28 cellular contexts compared by ENCODE assay signal in the genomic region with DNA sequence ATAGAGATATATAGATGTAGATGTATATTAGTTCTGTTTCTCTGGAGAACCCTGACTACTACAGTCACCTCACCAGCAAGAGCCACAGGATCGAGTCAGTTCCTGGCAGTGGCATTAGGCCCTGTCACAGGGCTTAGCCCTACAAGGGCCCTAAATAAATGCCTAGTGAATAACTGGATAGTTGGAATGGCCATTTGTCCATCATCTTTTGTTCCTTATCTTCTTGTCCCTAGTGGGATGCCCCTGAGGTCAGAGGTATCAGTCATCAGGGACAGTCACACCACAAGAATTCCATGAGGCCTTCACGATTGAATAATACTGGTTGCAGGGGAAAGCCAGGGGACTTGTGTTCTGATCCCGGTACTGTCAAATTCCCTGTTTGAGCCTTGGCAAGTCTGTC.
"Had no signal": no experiment of that assay in that cellular context is flagged by ENCODE, and none has a peak within 500 bp of the region (broad histone marks: within the 10 kb centered on the region; RNA-seq: fewer than 3 reads in every experiment).

No MANE protein-coding gene starts in this region.

- H3K4me3 ChIP-seq: adrenal gland, K562, MG63, SJSA1 had no signal

- DNase-seq: activated CD4-positive, alpha-beta T cell treated with anti-CD3 and anti-CD28 coated beads for 36 hours; activated CD4-positive, alpha-beta T cell treated with anti-CD3 and anti-CD28 coated beads, Interleukin-2, amount 10 ng/mL, durations not matched to agents 7 days and 5 days; activated CD4-positive, alpha-beta T cell treated with anti-CD3 and anti-CD28 coated beads, Interleukin-2, amount 50 U/mL, for 48 hours; activated CD8-positive, alpha-beta T cell treated with anti-CD3 and anti-CD28 coated beads, Interleukin-2, amount 10 ng/mL, durations not matched to agents 7 days and 5 days; activated gamma-delta T cell treated with Interleukin-2 at 50 U/mL for 16 hours; activated naive CD4-positive, alpha-beta T cell treated with anti-CD3 and anti-CD28 coated beads for 36 hours; activated T-cell treated with anti-CD3 and anti-CD28 coated beads, Interleukin-2, amount 50 U/mL, for 24 hours; adrenal gland; MG63; NCI-H1048; NCI-H1105 treated with DMSO at 0.1 percent for 48 hours; NCI-H1436; NCI-H1694; NCI-H1930; NCI-H2081 treated with DMSO at 0.1 percent for 48 hours; NCI-H226; NCI-H446 treated with DMSO at 0.1 percent for 48 hours; NCI-H524; NCI-H69; RPMI8226; SHP77 treated with DMSO at 0.1 percent for 48 hours; SK-N-SH had no signal

- H3K9ac ChIP-seq: SK-N-SH had no signal

- H3K36me3 ChIP-seq: adrenal gland, MG63, SJSA1 had no signal

- H3K4me1 ChIP-seq: adrenal gland, SJSA1 had no signal

- H3K4me2 ChIP-seq: SK-N-SH had no signal

- H3K27ac ChIP-seq: adrenal gland, SJSA1 had no signal

- ATAC-seq: activated CD4-positive, alpha-beta T cell treated with anti-CD3 and anti-CD28 coated beads for 36 hours; activated CD4-positive, CD25-positive, alpha-beta regulatory T cell treated with anti-CD3 and anti-CD28 coated beads, Interleukin-2, amount 50 U/mL, for 24 hours; activated CD8-positive, alpha-beta T cell treated with anti-CD3 and anti-CD28 coated beads, Interleukin-2, amount 10 ng/mL, durations not matched to agents 7 days and 5 days; activated naive CD4-positive, alpha-beta T cell treated with anti-CD3 and anti-CD28 coated beads, Interleukin-2, amount 50 U/mL, for 72 hours; K562; Panc1; WTC11 had no signal

- H3K9me3 ChIP-seq: adrenal gland, MG63, SJSA1, SK-N-SH had no signal

- H3K27me3 ChIP-seq: adrenal gland, MG63, SJSA1 had no signal
